ENCODE assay signal across 1 cellular context in genomic region chr13:40682449-40683240, GRCh38.
TF ChIP-seq lines count a peak whose summit lies in the region.

No MANE protein-coding gene starts in this region.

TF ChIP-seq in H1, 55 proteins besides CTCF, POLR2A, EP300 and RAD21:
- TF ChIP-seq CHD7 (IDR thresholded peaks at IDR 0.05; ENCODE audit: insufficient replicate concordance, low read length), result peak; percentile 59
- no peak for TF ChIP-seq SP1 (IDR thresholded peaks at IDR 0.05; ENCODE audit: low read depth, low read length)
